In genomic region chr7:45982132-45982531, GRCh38 we compare ENCODE assay signal across 11 cellular contexts.
DNase-seq lines count a peak whose midpoint lies in the region; ATAC-seq and TF ChIP-seq lines count a peak whose summit lies in the region.
"Had no signal": no experiment of that assay in that cellular context is flagged by ENCODE, and none has a peak within 500 bp of the region (broad histone marks: within the 10 kb centered on the region; RNA-seq: fewer than 3 reads in every experiment).

No MANE protein-coding gene starts in this region.

- H3K27me3 Mint-ChIP-seq in Calu3 (ENCODE audit: unreplicated experiment) (no peaks in the 10 kb centered on the region), endodermal cell (ENCODE audit: insufficient read depth) (peaks cover 2% of the 10 kb centered on the region)
- H3K27me3 Mint-ChIP-seq: CD4-positive, CD25-positive, alpha-beta regulatory T cell had no signal

- intact Hi-C loops in Calu3 (cut with micrococcal nuclease; ENCODE audit: unreplicated experiment): no loop called here

- H3K27ac ChIP-seq in HEK293 (ENCODE audit: extremely low read depth, low read depth, low read length): no peak overlapping the region
- H3K27ac ChIP-seq in endodermal cell (ENCODE audit: low read depth, low read length): no peak overlapping the region
- H3K27ac ChIP-seq: BLaER1 had no signal

- H3K9me3 Mint-ChIP-seq in Calu3 (ENCODE audit: low read depth, unreplicated experiment) (peaks cover 3% of the 10 kb centered on the region), endodermal cell (peaks cover 16% of the 10 kb centered on the region)

- H3K9me3 ChIP-seq in HEK293 (ENCODE audit: control insufficient read depth, insufficient read depth, low read depth, low read length): no peaks in the 10 kb centered on the region
- peaks cover 11% of the 10 kb centered on the region for H3K9me3 ChIP-seq in endodermal cell (ENCODE audit: control insufficient read depth, low read length)
- H3K9me3 ChIP-seq: BLaER1 had no signal

- TF ChIP-seq CTCF in Calu3 (IDR thresholded peaks at IDR 0.05; ENCODE audit: unreplicated experiment) (no peak), HEK293 (tag by site-specific recombination; IDR thresholded peaks at IDR 0.05) (no peak), endodermal cell (conservative IDR thresholded peaks at IDR 0.05) (no peak), GM20000 (IDR thresholded peaks at IDR 0.05; ENCODE audit: extremely low read depth, missing control alignments) (no peak)

- ATAC-seq in HG03469 (IDR thresholded peaks at IDR 0.05; ENCODE audit: unreplicated experiment): no peak
- ATAC-seq in GM18511 (IDR thresholded peaks at IDR 0.05; ENCODE audit: unreplicated experiment): no peak

- no peaks in the 10 kb centered on the region for H3K27me3 ChIP-seq in endodermal cell (ENCODE audit: control insufficient read depth, insufficient read depth, low read length, poor library complexity, severe bottlenecking)
- H3K27me3 ChIP-seq: BLaER1 had no signal

- no peak overlapping the region for H3K4me3 ChIP-seq in HEK293 (ENCODE audit: low read depth, low read length)
- no peak overlapping the region for H3K4me3 ChIP-seq in endodermal cell (ENCODE audit: low read length)
- H3K4me3 ChIP-seq: BLaER1 had no signal

- BruUV-seq in Calu3 (replicated peaks; lab: Mats Ljungman, UMichigan): no TSS peak

- peak overlapping the region; percentile 7 for H3K27ac Mint-ChIP-seq in Calu3 (ENCODE audit: unreplicated experiment)
- H3K27ac Mint-ChIP-seq in endodermal cell: no peak overlapping the region

- WGBS in endodermal cell (ENCODE audit: insufficient coverage in 1 of 2, insufficient read length in 1 of 2), 2 experiments: 79 to 92% methylated on average over 2 of the region's 2 CpGs

- no peaks in the 10 kb centered on the region for H3K4me1 ChIP-seq in HEK293 (ENCODE audit: control insufficient read depth, insufficient read depth, low read length)
- peaks cover 9% of the 10 kb centered on the region for H3K4me1 ChIP-seq in endodermal cell (ENCODE audit: control insufficient read depth, insufficient read depth, low read length)
- H3K4me1 ChIP-seq: BLaER1 had no signal

- H3K4me1 Mint-ChIP-seq in Calu3 (ENCODE audit: low read depth, unreplicated experiment) (peaks cover 68% of the 10 kb centered on the region), endodermal cell (peaks cover 18% of the 10 kb centered on the region)

- H3K9ac ChIP-seq in endodermal cell (ENCODE audit: extremely low read depth, low read length, poor library complexity, severe bottlenecking): no peak overlapping the region
- H3K9ac ChIP-seq: BLaER1 had no signal

- H3K36me3 ChIP-seq in HEK293 (ENCODE audit: control insufficient read depth in 2 of 2, insufficient read depth in 1 of 2, low read length in 2 of 2) (no peaks in the 10 kb centered on the region), endodermal cell (ENCODE audit: control insufficient read depth, insufficient read depth, low read length) (no peaks in the 10 kb centered on the region)
- H3K36me3 ChIP-seq: BLaER1 had no signal

- H3K4me3 Mint-ChIP-seq in Calu3 (ENCODE audit: low read depth, unreplicated experiment) (no peak overlapping the region), endodermal cell (no peak overlapping the region)
- H3K4me3 Mint-ChIP-seq: CD4-positive, CD25-positive, alpha-beta regulatory T cell had no signal

- POLR2A ChIA-PET in HEK293 (lab: Yijun Ruan, JAX): no interaction called here

- CTCF ChIA-PET in Calu3 (lab: Charles Lee): interaction anchor here (0.7 to 4.1 kb wide), 2 partner anchors 60 to 151 kb away, joined by 3 to 47 read pairs; partner anchors contain the start of gene IGFBP3
- CTCF ChIA-PET in HEK293 (lab: Yijun Ruan, JAX): no interaction called here

- H3K36me3 Mint-ChIP-seq in Calu3 (ENCODE audit: insufficient read depth, unreplicated experiment): peaks cover 26% of the 10 kb centered on the region
- no peaks in the 10 kb centered on the region for H3K36me3 Mint-ChIP-seq in endodermal cell (ENCODE audit: low read depth)
- H3K36me3 Mint-ChIP-seq: CD4-positive, CD25-positive, alpha-beta regulatory T cell had no signal

- DNase-seq in Calu3: no peak
- peak; percentile 16 for DNase-seq in endodermal cell
- DNase-seq in T-helper 2 cell: no peak
- no peak for DNase-seq in GM20000 (ENCODE audit: low spot score)
- DNase-seq: AML-193; CD4-positive, CD25-positive, alpha-beta regulatory T cell; DMS79 had no signal

TF ChIP-seq in HEK293, 187 proteins besides CTCF, POLR2A, EP300 and RAD21:
- TF ChIP-seq SETDB1 (IDR thresholded peaks at IDR 0.05; ENCODE audit: insufficient read length, low read length) (peak; percentile 52), ZNF549 (tag by site-specific recombination; IDR thresholded peaks at IDR 0.05) (no peak)
- TF ChIP-seq, protein P1, sequence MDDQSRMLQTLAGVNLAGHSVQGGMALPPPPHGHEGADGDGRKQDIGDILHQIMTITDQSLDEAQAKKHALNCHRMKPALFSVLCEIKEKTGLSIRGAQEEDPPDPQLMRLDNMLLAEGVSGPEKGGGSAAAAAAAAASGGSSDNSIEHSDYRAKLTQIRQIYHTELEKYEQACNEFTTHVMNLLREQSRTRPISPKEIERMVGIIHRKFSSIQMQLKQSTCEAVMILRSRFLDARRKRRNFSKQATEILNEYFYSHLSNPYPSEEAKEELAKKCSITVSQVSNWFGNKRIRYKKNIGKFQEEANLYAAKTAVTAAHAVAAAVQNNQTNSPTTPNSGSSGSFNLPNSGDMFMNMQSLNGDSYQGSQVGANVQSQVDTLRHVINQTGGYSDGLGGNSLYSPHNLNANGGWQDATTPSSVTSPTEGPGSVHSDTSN (CRISPR knock-in tag; IDR thresholded peaks at IDR 0.05): no peak
